ENCODE assay signal across 9 cellular contexts in the genomic region with DNA sequence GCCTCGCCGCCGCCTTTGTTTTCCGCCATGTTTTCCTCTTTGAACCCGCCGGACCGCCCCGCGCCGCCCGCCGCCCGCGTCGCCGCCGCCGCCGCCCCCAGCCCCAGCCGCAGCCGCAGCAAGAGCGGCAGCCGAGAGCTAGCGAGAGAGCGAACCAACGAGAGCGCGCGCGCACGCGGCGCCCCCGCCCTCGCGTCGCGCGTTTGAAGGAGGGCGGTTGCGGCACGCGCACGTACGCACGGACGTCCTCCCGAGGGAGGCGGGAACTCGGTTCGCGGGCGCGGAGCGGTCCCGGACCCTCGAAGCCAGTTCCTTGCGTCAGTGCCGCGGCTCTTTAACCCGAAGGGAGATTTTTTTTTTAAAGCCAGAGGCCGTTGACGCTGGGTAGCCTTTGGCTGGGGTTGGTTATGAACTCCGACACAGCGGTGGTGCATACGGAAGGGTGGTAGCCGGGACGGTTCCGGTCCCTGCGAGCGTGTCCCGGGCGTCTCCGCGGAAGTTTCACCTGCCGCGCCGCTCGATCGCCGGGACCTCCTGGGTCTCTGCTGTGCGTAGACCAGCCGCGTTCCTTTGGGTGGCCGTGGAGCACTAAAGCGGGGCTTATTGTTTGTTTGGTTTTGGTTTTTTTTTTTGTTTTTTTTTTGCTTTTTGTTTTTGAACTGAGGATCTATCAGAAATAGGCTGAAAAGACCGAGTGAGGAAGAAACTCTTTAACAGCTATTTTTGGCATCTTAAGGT. TPM values are rescaled to one million over a fixed set of nuclear protein-coding genes. Genes with fewer than 3 reads are reported as not detected.
DNase-seq lines count a peak whose midpoint lies in the region; ATAC-seq, FAIRE-seq and TF ChIP-seq lines count a peak whose summit lies in the region.
"Had no signal": no experiment of that assay in that cellular context is flagged by ENCODE, and none has a peak within 500 bp of the region (broad histone marks: within the 10 kb centered on the region; RNA-seq: fewer than 3 reads in every experiment).

Gene TRIM33, minus strand, starts transcription at position 156 of the 738 bp plus-strand sequence. Its CDS starts 127 bp downstream, at position 29.

- dilution Hi-C loops in keratinocyte (cut with MboI; ENCODE audit: extremely low pct_ligation_motif_present, low sequenced_read_pairs): no loop called here

- ATAC-seq in GM19035 (IDR thresholded peaks at IDR 0.05; ENCODE audit: unreplicated experiment): peak; percentile 81
- peak; percentile 70 for ATAC-seq in HG03342 (IDR thresholded peaks at IDR 0.05; ENCODE audit: unreplicated experiment)

- H3K4me1 ChIP-seq in keratinocyte (ENCODE audit: control insufficient read depth, extremely low read depth, insufficient read depth, low read length): peaks cover 21% of the 10 kb centered on the region

- H3K4me3 ChIP-seq in AG10803 (ENCODE audit: low read length) (peak within 1 kb of the TSS; percentile 94), keratinocyte (ENCODE audit: control insufficient read depth in 2 of 3, extremely low read depth in 1 of 3, insufficient read depth in 2 of 3, low read depth in 1 of 3, low read length in 3 of 3) (peak within 1 kb of the TSS; percentile 94 to 99 (median 95))

- H3K9ac ChIP-seq in keratinocyte (ENCODE audit: control insufficient read depth, extremely low read depth, insufficient read depth, low read length): peak within 1 kb of the TSS; percentile 86

- H2AFZ ChIP-seq in keratinocyte (ENCODE audit: control insufficient read depth, low read length): peak within 1 kb of the TSS; percentile 94

- peaks cover 0 to 2% of the 10 kb centered on the region in 2 experiments for H3K36me3 ChIP-seq in keratinocyte (ENCODE audit: control insufficient read depth in 2 of 2, extremely low read depth in 1 of 2, insufficient read depth in 2 of 2, low read length in 2 of 2)

- no peak for FAIRE-seq in keratinocyte (lab: Jason Lieb, UNC)
- FAIRE-seq: TTC549 had no signal

- peak; percentile 90 for DNase-seq in AG10803 (ENCODE audit: low read depth)
- peak; percentile 69 for DNase-seq in NCI-H345 treated with DMSO at 0.1 percent for 48 hours (lab: John Stamatoyannopoulos, UW; ENCODE audit: unreplicated experiment)
- peak; percentile 93 for DNase-seq in activated CD4-positive, CD25-positive, alpha-beta regulatory T cell treated with anti-CD3 and anti-CD28 coated beads, Interleukin-2, amount 50 U/mL, for 72 hours
- DNase-seq in cerebellar cortex (ENCODE audit: low spot score): peak; percentile 87
- DNase-seq in keratinocyte (ENCODE audit: low read depth, low spot score): peak; percentile 13
- peak; percentile 79 to 88 (median 83) for DNase-seq in stimulated activated CD4-positive, alpha-beta T cell treated with anti-CD3 and anti-CD28 coated beads, Interleukin-12 subunit alpha, Interleukin-12 subunit beta, amount 100 ng/mL, for 48 hours (ENCODE audit: low read depth in 2 of 3, low spot score in 1 of 3)

- peak within 1 kb of the TSS; percentile 99 for H3K4me2 ChIP-seq in keratinocyte (ENCODE audit: control insufficient read depth, extremely low read depth, insufficient read depth, low read depth, low read length)

- H3K9me3 ChIP-seq in keratinocyte (ENCODE audit: control insufficient read depth, low read depth, low read length): no peaks in the 10 kb centered on the region

- no peaks in the 10 kb centered on the region for H3K9me1 ChIP-seq in keratinocyte (ENCODE audit: control insufficient read depth, extremely low read depth, insufficient read depth, low read length)

- H3K27me3 ChIP-seq in keratinocyte (ENCODE audit: control insufficient read depth, extremely low read depth, insufficient read depth, low read length): no peaks in the 10 kb centered on the region

- peak within 1 kb of the TSS; percentile 85 for H3K27ac ChIP-seq in keratinocyte (ENCODE audit: control insufficient read depth, insufficient read depth, low read length)

- H4K20me1 ChIP-seq in keratinocyte (ENCODE audit: control insufficient read depth, extremely low read depth, insufficient read depth, low read length): peaks cover 8% of the 10 kb centered on the region

- H3K79me2 ChIP-seq in keratinocyte (ENCODE audit: control insufficient read depth, insufficient read depth, low read length): peaks cover 45% of the 10 kb centered on the region

- TF ChIP-seq CTCF in AG10803 (conservative IDR thresholded peaks at IDR 0.05; ENCODE audit: low read length) (no peak), keratinocyte (optimal IDR thresholded peaks at IDR 0.05 in 1 of 3, IDR thresholded peaks at IDR 0.05 in 1 of 3, conservative IDR thresholded peaks at IDR 0.05 in 1 of 3; ENCODE audit: extremely low read depth in 1 of 3, insufficient read depth in 2 of 3, low read length in 3 of 3) (no peak)

RNA-seq across cellular contexts. Expression of gene TRIM33, which starts in this region (rescaled TPM):
- polyA plus RNA-seq in keratinocyte: 18.3 to 26.4 TPM (median 22.9 TPM) in 3 replicates
- polyA plus RNA-seq in keratinocyte (2011; ENCODE audit: low read depth): 60.5 TPM
- polyA plus RNA-seq in keratinocyte (2011; cell fraction: cytosol; rRNA removed): 8.4 and 14.0 TPM in 2 replicates
- polyA plus RNA-seq in keratinocyte (2011; cell fraction: nucleus; rRNA removed): 28.6 and 33.6 TPM in 2 replicates
- polyA plus RNA-seq in keratinocyte (2012; ENCODE audit: low replicate concordance): 15.4 and 28.6 TPM in 2 replicates
- 12.3 to 49.3 TPM (median 24.9 TPM) in 3 replicates for polyA minus RNA-seq in keratinocyte
- polyA minus RNA-seq in keratinocyte (2011; cell fraction: cytosol; rRNA and poly(A)+ RNA removed): 19.2 TPM
- polyA minus RNA-seq in keratinocyte (2011; cell fraction: nucleus; rRNA and poly(A)+ RNA removed): 23.3 and 57.2 TPM in 2 replicates

Comparison
In these comparisons a context has a peak if more than half of its experiments do, and no peak if none do; other contexts are left out.
1. Peak in every context shown above with its lines: DNase-seq, ATAC-seq, H3K4me3 ChIP-seq and H3K27ac ChIP-seq.
2. DNase-seq: peak in every context shown above with its lines; median percentile 93 in activated CD4-positive, CD25-positive, alpha-beta regulatory T cell treated with anti-CD3 and anti-CD28 coated beads, Interleukin-2, amount 50 U/mL, for 72 hours; 90 in AG10803; 87 in cerebellar cortex; 83 in stimulated activated CD4-positive, alpha-beta T cell treated with anti-CD3 and anti-CD28 coated beads, Interleukin-12 subunit alpha, Interleukin-12 subunit beta, amount 100 ng/mL, for 48 hours; 69 in NCI-H345 treated with DMSO at 0.1 percent for 48 hours; 13 in keratinocyte.